ENCODE assay signal across 22 cellular contexts in genomic region chr11:10780040-10780439, GRCh38.
"Had no signal": no experiment of that assay in that cellular context is flagged by ENCODE, and none has a peak within 500 bp of the region (broad histone marks: within the 10 kb centered on the region; RNA-seq: fewer than 3 reads in every experiment).

No MANE protein-coding gene starts in this region.

- DNase-seq: activated naive CD4-positive, alpha-beta T cell treated with Interleukin-2 at 50 U/mL for 16 hours; activated naive CD8-positive, alpha-beta T cell treated with anti-CD3 and anti-CD28 coated beads, Interleukin-2, amount 10 ng/mL, durations not matched to agents 7 days and 5 days; activated T-cell treated with anti-CD3 and anti-CD28 coated beads for 4 hours; activated T-cell treated with anti-CD3 and anti-CD28 coated beads, Interleukin-2, amount 50 U/mL, for 72 hours; amygdala; central memory CD4-positive, alpha-beta T cell; left lung; lower lobe of right lung; mucosa of descending colon; posterior cingulate gyrus; right cardiac atrium; stimulated activated CD4-positive, alpha-beta T cell treated with anti-CD3 and anti-CD28 coated beads, Interleukin-4, amount 100 ng/mL, for 1 hour; SW 1271; T1000; upper lobe of left lung had no signal

- H3K4me1 Mint-ChIP-seq: activated naive CD8-positive, alpha-beta T cell treated with anti-CD3 and anti-CD28 coated beads, Interleukin-2, amount 10 ng/mL, durations not matched to agents 7 days and 5 days had no signal

- ATAC-seq: activated T-cell treated with anti-CD3 and anti-CD28 coated beads, Interleukin-2, amount 50 U/mL, for 72 hours; left lung; lower lobe of right lung; mucosa of descending colon; right cardiac atrium had no signal

- H3K27ac ChIP-seq: esophagus muscularis mucosa, left lung, lower lobe of right lung, thoracic aorta, upper lobe of left lung, vagina had no signal

- H3K4me1 ChIP-seq: breast epithelium, vagina had no signal

- H3K4me3 ChIP-seq: breast epithelium, esophagus muscularis mucosa, left lung, lower lobe of right lung, mucosa of descending colon, thoracic aorta, upper lobe of left lung, vagina had no signal

- H3K36me3 ChIP-seq: breast epithelium had no signal

- H3K4me3 Mint-ChIP-seq: activated naive CD8-positive, alpha-beta T cell treated with anti-CD3 and anti-CD28 coated beads, Interleukin-2, amount 10 ng/mL, durations not matched to agents 7 days and 5 days; activated T-cell treated with anti-CD3 and anti-CD28 coated beads, Interleukin-2, amount 50 U/mL, for 72 hours; nephron; stimulated activated naive CD8-positive, alpha-beta T cell treated with anti-CD3 and anti-CD28 coated beads, Interleukin-15, Interleukin-2, amounts not matched to agents 100 ng/mL and 50 ng/mL, for 24 hours; T-helper 1 cell treated with Interleukin-12 subunit alpha and Interleukin-12 subunit beta and Interleukin-4 antibody, amounts not matched to agents 30 μg/mL and 1 μg/mL, for 36 hours had no signal

- H3K27me3 Mint-ChIP-seq: activated naive CD8-positive, alpha-beta T cell treated with anti-CD3 and anti-CD28 coated beads, Interleukin-2, amount 10 ng/mL, durations not matched to agents 7 days and 5 days; stimulated activated naive CD8-positive, alpha-beta T cell treated with anti-CD3 and anti-CD28 coated beads, Interleukin-15, Interleukin-2, amounts not matched to agents 100 ng/mL and 50 ng/mL, for 24 hours had no signal

- H3K9me3 Mint-ChIP-seq: activated naive CD8-positive, alpha-beta T cell treated with anti-CD3 and anti-CD28 coated beads, Interleukin-2, amount 10 ng/mL, durations not matched to agents 7 days and 5 days; activated T-cell treated with anti-CD3 and anti-CD28 coated beads, Interleukin-2, amount 50 U/mL, for 72 hours; nephron; stimulated activated naive CD8-positive, alpha-beta T cell treated with anti-CD3 and anti-CD28 coated beads, Interleukin-15, Interleukin-2, amounts not matched to agents 100 ng/mL and 50 ng/mL, for 24 hours; T-helper 1 cell treated with Interleukin-12 subunit alpha and Interleukin-12 subunit beta and Interleukin-4 antibody, amounts not matched to agents 30 μg/mL and 1 μg/mL, for 36 hours had no signal

- H3K27ac Mint-ChIP-seq: activated naive CD8-positive, alpha-beta T cell treated with anti-CD3 and anti-CD28 coated beads, Interleukin-2, amount 10 ng/mL, durations not matched to agents 7 days and 5 days; activated T-cell treated with anti-CD3 and anti-CD28 coated beads, Interleukin-2, amount 50 U/mL, for 72 hours; nephron; T-helper 1 cell treated with Interleukin-12 subunit alpha and Interleukin-12 subunit beta and Interleukin-4 antibody, amounts not matched to agents 30 μg/mL and 1 μg/mL, for 36 hours had no signal

- H3K9me3 ChIP-seq: breast epithelium, esophagus muscularis mucosa, left lung, lower lobe of right lung, mucosa of descending colon, thoracic aorta, upper lobe of left lung, vagina had no signal

- H3K27me3 ChIP-seq: breast epithelium, esophagus muscularis mucosa, left lung, upper lobe of left lung, vagina had no signal
